In genomic region chr12:106918746-106919145, GRCh38 we compare ENCODE assay signal across 8 cellular contexts. TPM values are rescaled to one million over a fixed set of nuclear protein-coding genes. Genes with fewer than 3 reads are reported as not detected.
DNase-seq lines count a peak whose midpoint lies in the region; ATAC-seq, FAIRE-seq and TF ChIP-seq lines count a peak whose summit lies in the region.

No MANE protein-coding gene starts in this region.

- no peak for TF ChIP-seq POLR2A in H54 (IDR thresholded peaks at IDR 0.05; ENCODE audit: low read depth, low read length)

- no peak for FAIRE-seq in H54 (lab: Jason Lieb, UNC)

- intact Hi-C loops in left colon (cut with DNase I, micrococcal nuclease): loop anchor here in 1 of 2 donors (2.0 kb wide), 1 partner anchor 532 kb away; no protein-coding TSS in a partner anchor

- DNase-seq in ELR (ENCODE audit: low read depth): peak; percentile 36
- peak; percentile 38 for DNase-seq in NCI-H1048 (lab: John Stamatoyannopoulos, UW)
- no peak for DNase-seq in left colon
- DNase-seq in activated T-cell treated with anti-CD3 and anti-CD28 coated beads for 4 hours: no peak
- DNase-seq in CD1c-positive myeloid dendritic cell (ENCODE audit: extremely low spot score): no peak
- no peak for DNase-seq in H54 (ENCODE audit: insufficient read length, low spot score)

- peak; percentile 79 for ATAC-seq in SK-N-SH treated with all-trans-retinoic acid at 6 μM for 48 hours
- peak; percentile 59 for ATAC-seq in left colon
- ATAC-seq in GM21737 (IDR thresholded peaks at IDR 0.05; ENCODE audit: unreplicated experiment): no peak

TF ChIP-seq in SK-N-SH treated with all-trans-retinoic acid at 6 μM for 48 hours, 23 proteins besides CTCF, POLR2A, EP300 and RAD21:
- TF ChIP-seq ZFP3 (CRISPR knock-in tag; IDR thresholded peaks at IDR 0.05) (no peak), ARNTL (CRISPR knock-in tag; IDR thresholded peaks at IDR 0.05; ENCODE audit: borderline replicate concordance, low read depth) (no peak), ZNF8 (CRISPR knock-in tag; IDR thresholded peaks at IDR 0.05) (no peak), SNAI2 (CRISPR knock-in tag; IDR thresholded peaks at IDR 0.05) (no peak), ZNF565 (CRISPR knock-in tag; conservative IDR thresholded peaks at IDR 0.05; ENCODE audit: low read depth) (no peak), PPARA (CRISPR knock-in tag; IDR thresholded peaks at IDR 0.05; ENCODE audit: borderline replicate concordance) (no peak)
- TF ChIP-seq, protein P1, sequence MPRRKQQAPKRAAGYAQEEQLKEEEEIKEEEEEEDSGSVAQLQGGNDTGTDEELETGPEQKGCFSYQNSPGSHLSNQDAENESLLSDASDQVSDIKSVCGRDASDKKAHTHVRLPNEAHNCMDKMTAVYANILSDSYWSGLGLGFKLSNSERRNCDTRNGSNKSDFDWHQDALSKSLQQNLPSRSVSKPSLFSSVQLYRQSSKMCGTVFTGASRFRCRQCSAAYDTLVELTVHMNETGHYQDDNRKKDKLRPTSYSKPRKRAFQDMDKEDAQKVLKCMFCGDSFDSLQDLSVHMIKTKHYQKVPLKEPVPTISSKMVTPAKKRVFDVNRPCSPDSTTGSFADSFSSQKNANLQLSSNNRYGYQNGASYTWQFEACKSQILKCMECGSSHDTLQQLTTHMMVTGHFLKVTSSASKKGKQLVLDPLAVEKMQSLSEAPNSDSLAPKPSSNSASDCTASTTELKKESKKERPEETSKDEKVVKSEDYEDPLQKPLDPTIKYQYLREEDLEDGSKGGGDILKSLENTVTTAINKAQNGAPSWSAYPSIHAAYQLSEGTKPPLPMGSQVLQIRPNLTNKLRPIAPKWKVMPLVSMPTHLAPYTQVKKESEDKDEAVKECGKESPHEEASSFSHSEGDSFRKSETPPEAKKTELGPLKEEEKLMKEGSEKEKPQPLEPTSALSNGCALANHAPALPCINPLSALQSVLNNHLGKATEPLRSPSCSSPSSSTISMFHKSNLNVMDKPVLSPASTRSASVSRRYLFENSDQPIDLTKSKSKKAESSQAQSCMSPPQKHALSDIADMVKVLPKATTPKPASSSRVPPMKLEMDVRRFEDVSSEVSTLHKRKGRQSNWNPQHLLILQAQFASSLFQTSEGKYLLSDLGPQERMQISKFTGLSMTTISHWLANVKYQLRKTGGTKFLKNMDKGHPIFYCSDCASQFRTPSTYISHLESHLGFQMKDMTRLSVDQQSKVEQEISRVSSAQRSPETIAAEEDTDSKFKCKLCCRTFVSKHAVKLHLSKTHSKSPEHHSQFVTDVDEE (CRISPR knock-in tag; IDR thresholded peaks at IDR 0.05): no peak
- TF ChIP-seq, protein P2, sequence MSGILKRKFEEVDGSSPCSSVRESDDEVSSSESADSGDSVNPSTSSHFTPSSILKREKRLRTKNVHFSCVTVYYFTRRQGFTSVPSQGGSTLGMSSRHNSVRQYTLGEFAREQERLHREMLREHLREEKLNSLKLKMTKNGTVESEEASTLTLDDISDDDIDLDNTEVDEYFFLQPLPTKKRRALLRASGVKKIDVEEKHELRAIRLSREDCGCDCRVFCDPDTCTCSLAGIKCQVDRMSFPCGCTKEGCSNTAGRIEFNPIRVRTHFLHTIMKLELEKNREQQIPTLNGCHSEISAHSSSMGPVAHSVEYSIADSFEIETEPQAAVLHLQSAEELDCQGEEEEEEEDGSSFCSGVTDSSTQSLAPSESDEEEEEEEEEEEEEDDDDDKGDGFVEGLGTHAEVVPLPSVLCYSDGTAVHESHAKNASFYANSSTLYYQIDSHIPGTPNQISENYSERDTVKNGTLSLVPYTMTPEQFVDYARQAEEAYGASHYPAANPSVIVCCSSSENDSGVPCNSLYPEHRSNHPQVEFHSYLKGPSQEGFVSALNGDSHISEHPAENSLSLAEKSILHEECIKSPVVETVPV (CRISPR knock-in tag; IDR thresholded peaks at IDR 0.05): no peak

RNA-seq across cellular contexts. Expression of gene TMEM263, which starts 37.0 kb away (rescaled TPM):
- total RNA-seq in left colon: 10 to 100 TPM; 24.6 to 26.3 TPM

Comparison
In these comparisons a context has a peak if more than half of its experiments do, and no peak if none do; other contexts are left out.
1. DNase-seq: peak in ELR (single experiment) and NCI-H1048 (single experiment); none in left colon (0 of 2), activated T-cell treated with anti-CD3 and anti-CD28 coated beads for 4 hours (single experiment), CD1c-positive myeloid dendritic cell (single experiment) and H54 (single experiment).